Comparison of ENCODE assay signal across 9 cellular contexts in the genomic region with DNA sequence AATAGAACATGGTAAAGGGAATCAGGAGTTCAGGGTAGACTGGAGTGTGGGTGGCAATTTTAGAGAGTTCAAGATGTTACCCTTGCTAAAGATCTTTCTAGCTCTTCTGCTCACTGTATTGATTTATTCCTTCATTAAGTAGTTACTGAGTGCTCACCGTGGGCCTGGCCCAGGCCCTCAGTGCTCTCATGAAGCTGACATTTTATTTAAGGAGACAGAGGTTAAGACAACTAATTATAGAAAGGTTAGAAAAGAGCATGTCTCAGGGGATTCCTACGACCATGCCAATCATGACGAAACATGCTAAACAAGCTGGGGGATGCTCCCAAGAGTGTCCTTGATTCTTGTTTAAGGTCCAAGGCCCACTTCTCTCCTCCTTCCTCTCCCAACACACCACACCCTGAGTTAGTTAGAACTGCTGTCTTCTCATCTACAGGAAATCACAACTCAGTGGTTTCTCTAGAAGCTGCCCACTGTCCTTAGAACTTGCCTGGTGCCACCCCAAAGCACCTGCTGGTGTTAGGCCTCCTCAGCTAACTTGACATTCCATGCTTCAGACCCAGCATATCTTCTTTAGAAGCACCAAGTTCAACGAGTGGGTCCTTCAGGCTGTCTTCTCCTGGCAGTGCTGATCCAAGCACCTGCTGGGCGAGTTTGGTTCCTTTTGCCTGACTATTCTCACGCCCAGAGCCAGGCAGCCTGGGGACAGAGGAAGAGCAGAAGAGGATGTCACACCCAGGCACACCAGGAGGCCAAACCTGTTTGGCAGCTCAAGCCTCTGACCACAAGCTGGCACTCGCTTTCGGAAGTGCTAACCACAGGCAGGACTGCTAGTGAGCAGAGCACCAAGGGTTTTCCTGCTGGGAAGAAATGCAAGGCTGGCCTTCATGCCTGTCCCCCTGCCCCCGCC.
A peak's percentile ranks its signal among the peaks of the same experiment; 100 is the strongest.
DNase-seq lines count a peak whose midpoint lies in the region; ATAC-seq lines count a peak whose summit lies in the region.
"Had no signal": no experiment of that assay in that cellular context is flagged by ENCODE, and none has a peak within 500 bp of the region (broad histone marks: within the 10 kb centered on the region; RNA-seq: fewer than 3 reads in every experiment).

No MANE protein-coding gene starts in this region.

- peak overlapping the region; percentile 93 to 100 (median 98) for H3K27ac ChIP-seq in BLaER1 treated with 17β-estradiol and CSF1 and Interleukin-3, amounts not matched to agents 10 nM and 100 nM
- H3K27ac ChIP-seq in mesendoderm (ENCODE audit: low read depth, low read length): peak overlapping the region; percentile 82

- peak overlapping the region; percentile 75 for H3K23ac ChIP-seq in mesendoderm (ENCODE audit: low read length)

- peak overlapping the region; percentile 9 for H2BK120ac ChIP-seq in mesendoderm (ENCODE audit: low read depth, low read length)

- no peak overlapping the region for H2BK15ac ChIP-seq in mesendoderm (replicated peaks; ENCODE audit: low read depth)

- H3K9me3 Mint-ChIP-seq in activated naive CD8-positive, alpha-beta T cell treated with anti-CD3 and anti-CD28 coated beads, Interleukin-2, amount 50 U/mL, for 24 hours: no peaks in the 10 kb centered on the region

- H3K9ac ChIP-seq in BLaER1 treated with 17β-estradiol and CSF1 and Interleukin-3, amounts not matched to agents 10 nM and 100 nM: peak overlapping the region; percentile 82 to 97 (median 93); a peak in 21 of 22 replicates
- peak overlapping the region; percentile 7 for H3K9ac ChIP-seq in mesendoderm (ENCODE audit: low read length)

- H3K4me2 ChIP-seq in BLaER1 treated with 17β-estradiol and CSF1 and Interleukin-3, amounts not matched to agents 10 nM and 100 nM: peak overlapping the region; percentile 91 to 99 (median 98)
- peak overlapping the region; percentile 15 for H3K4me2 ChIP-seq in mesendoderm (ENCODE audit: low read length)

- H2BK5ac ChIP-seq in mesendoderm (ENCODE audit: low read length): peak overlapping the region; percentile 96

- no peaks in the 10 kb centered on the region for H3K36me3 Mint-ChIP-seq in activated naive CD8-positive, alpha-beta T cell treated with anti-CD3 and anti-CD28 coated beads, Interleukin-2, amount 50 U/mL, for 24 hours (ENCODE audit: low read depth)

- no peaks in the 10 kb centered on the region for H3K9me3 ChIP-seq in BLaER1 treated with 17β-estradiol and CSF1 and Interleukin-3, amounts not matched to agents 10 nM and 100 nM (replicated peaks in 1 of 11)

- peaks cover 1% of the 10 kb centered on the region for H3K27me3 Mint-ChIP-seq in activated naive CD8-positive, alpha-beta T cell treated with anti-CD3 and anti-CD28 coated beads, Interleukin-2, amount 50 U/mL, for 24 hours

- peaks cover 77% of the 10 kb centered on the region for H3K4me1 Mint-ChIP-seq in activated naive CD8-positive, alpha-beta T cell treated with anti-CD3 and anti-CD28 coated beads, Interleukin-2, amount 50 U/mL, for 24 hours

- peak overlapping the region; percentile 50 for H3K27ac Mint-ChIP-seq in activated naive CD8-positive, alpha-beta T cell treated with anti-CD3 and anti-CD28 coated beads, Interleukin-2, amount 50 U/mL, for 24 hours

- no CpG with 5 or more reads among the region's 9 CpGs for WGBS in mesendoderm (ENCODE audit: extremely low coverage, insufficient coverage, low lambda C conversion rate)

- H3K4me3 ChIP-seq in BLaER1 treated with 17β-estradiol and CSF1 and Interleukin-3, amounts not matched to agents 10 nM and 100 nM: peak overlapping the region; percentile 28 to 73 (median 57); a peak in 19 of 20 replicates
- no peak overlapping the region for H3K4me3 ChIP-seq in mesendoderm (ENCODE audit: low read length)

- H3K36me3 ChIP-seq in BLaER1 treated with 17β-estradiol and CSF1 and Interleukin-3, amounts not matched to agents 10 nM and 100 nM: peaks cover 0 to 10% (median 0%) of the 10 kb centered on the region in 11 experiments; a peak in 3 of 22 replicates
- H3K36me3 ChIP-seq in mesendoderm (ENCODE audit: control insufficient read depth, insufficient read depth, low read length): no peaks in the 10 kb centered on the region

- no peaks in the 10 kb centered on the region for H3K27me3 ChIP-seq in BLaER1 treated with 17β-estradiol and CSF1 and Interleukin-3, amounts not matched to agents 10 nM and 100 nM
- H3K27me3 ChIP-seq in mesendoderm (ENCODE audit: insufficient read depth, low read length, poor library complexity): no peaks in the 10 kb centered on the region

- peak overlapping the region; percentile 53 for H2AK5ac ChIP-seq in mesendoderm (ENCODE audit: low read length)

- H3K56ac ChIP-seq in mesendoderm (ENCODE audit: low read length): peak overlapping the region; percentile 87

- no peak overlapping the region for H4K5ac ChIP-seq in mesendoderm (ENCODE audit: low read length)

- no peak overlapping the region for H4K8ac ChIP-seq in mesendoderm (ENCODE audit: low read depth, low read length)

- peak overlapping the region; percentile 22 for H3K18ac ChIP-seq in mesendoderm (ENCODE audit: low read length)

- DNase-seq in HT-29 (ENCODE audit: low spot score) (peak; percentile 85), mesendoderm (peak; percentile 97), germinal center (ENCODE audit: low spot score) (no peak)
- peak; percentile 29 for DNase-seq in activated naive CD8-positive, alpha-beta T cell treated with anti-CD3 and anti-CD28 coated beads, Interleukin-2, amount 50 U/mL, for 24 hours

- ATAC-seq in activated naive CD8-positive, alpha-beta T cell treated with anti-CD3 and anti-CD28 coated beads, Interleukin-2, amount 50 U/mL, for 24 hours: peak; percentile 9
- ATAC-seq in HG02981 (IDR thresholded peaks at IDR 0.05; ENCODE audit: unreplicated experiment) (no peak), GM18519 (IDR thresholded peaks at IDR 0.05; ENCODE audit: low FRiP score, unreplicated experiment) (no peak), GM21381 (IDR thresholded peaks at IDR 0.05; ENCODE audit: unreplicated experiment) (no peak)
- ATAC-seq: SK-N-SH treated with all-trans-retinoic acid at 6 μM for 48 hours had no signal

- no peaks in the 10 kb centered on the region for H3K79me2 ChIP-seq in mesendoderm (ENCODE audit: control insufficient read depth, insufficient read depth, low read length)

- H3K4me1 ChIP-seq in BLaER1 treated with 17β-estradiol and CSF1 and Interleukin-3, amounts not matched to agents 10 nM and 100 nM: peaks cover 90 to 98% (median 95%) of the 10 kb centered on the region in 10 experiments
- peaks cover 37% of the 10 kb centered on the region for H3K4me1 ChIP-seq in mesendoderm (ENCODE audit: control insufficient read depth, low read depth, low read length)

- no peaks in the 10 kb centered on the region for H3K79me1 ChIP-seq in mesendoderm (ENCODE audit: low read length)

- peak overlapping the region; percentile 22 for H3K4ac ChIP-seq in mesendoderm (ENCODE audit: low read depth, low read length)

- no peak overlapping the region for H3K4me3 Mint-ChIP-seq in activated naive CD8-positive, alpha-beta T cell treated with anti-CD3 and anti-CD28 coated beads, Interleukin-2, amount 50 U/mL, for 24 hours

- no peaks in the 10 kb centered on the region for H4K20me1 ChIP-seq in BLaER1 treated with 17β-estradiol and CSF1 and Interleukin-3, amounts not matched to agents 10 nM and 100 nM
